Comparison of ENCODE assay signal across 9 cellular contexts in the genomic region with DNA sequence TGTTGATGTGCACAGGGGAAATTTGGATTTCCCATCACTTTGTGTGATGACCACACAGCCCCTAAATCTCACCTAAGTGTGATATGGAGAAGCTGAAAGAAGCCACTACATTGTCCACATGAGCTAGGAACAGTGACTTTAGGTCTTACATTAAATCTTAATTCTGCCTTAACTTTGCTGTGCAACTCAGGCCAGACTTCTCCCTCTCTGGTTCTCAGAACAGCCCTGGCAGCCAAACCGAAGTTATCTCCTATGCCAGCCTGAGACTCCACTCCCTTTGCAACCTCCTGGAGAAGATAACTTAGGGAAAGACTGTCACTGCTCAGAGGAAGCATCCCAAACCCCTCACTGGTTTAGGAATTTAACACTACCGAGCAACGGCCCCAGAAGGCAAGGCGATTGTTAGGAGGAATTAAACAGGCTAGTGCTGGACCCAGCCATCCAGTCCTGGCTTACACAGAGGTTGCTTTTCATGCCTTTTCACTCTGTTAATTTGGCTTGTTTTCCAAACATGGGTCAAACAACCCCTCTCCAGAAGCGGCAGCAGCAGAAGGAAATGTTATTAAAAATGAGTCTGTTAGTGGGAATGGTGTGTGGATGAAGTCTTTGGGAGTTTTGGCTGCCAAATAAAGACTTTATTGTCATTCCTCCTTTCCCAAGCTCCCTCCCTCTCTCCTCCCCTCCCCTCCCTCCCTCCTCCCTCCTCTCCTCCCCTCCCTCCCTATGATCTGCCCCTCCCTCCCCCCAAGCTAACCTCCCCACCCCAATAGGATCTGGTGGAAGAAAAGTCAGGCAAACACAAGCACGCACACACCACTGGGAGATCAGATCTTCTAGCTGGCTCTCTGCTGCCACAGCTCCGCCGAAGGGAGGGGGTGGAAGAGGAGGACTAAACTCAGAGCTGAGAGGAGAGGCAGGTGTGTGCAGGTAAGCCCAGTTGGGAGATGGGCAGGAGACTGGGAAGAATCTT. TPM values are rescaled to one million over a fixed set of nuclear protein-coding genes. Genes with fewer than 3 reads are reported as not detected.
DNase-seq lines count a peak whose midpoint lies in the region; ATAC-seq and TF ChIP-seq lines count a peak whose summit lies in the region.
"Had no signal": no experiment of that assay in that cellular context is flagged by ENCODE, and none has a peak within 500 bp of the region (broad histone marks: within the 10 kb centered on the region; RNA-seq: fewer than 3 reads in every experiment).

A gene (plus strand): TSS at position 795 of the 970 bp plus-strand sequence. CDS start 7,379 bp downstream, outside the sequence.

- H3K14ac ChIP-seq in trophoblast cell (ENCODE audit: low read length) = no peak within 1 kb of the TSS

- no peaks in the 10 kb centered on the region for H3K27me3 ChIP-seq in trophoblast cell (ENCODE audit: insufficient read depth, low read length)

- H3K36me3 ChIP-seq in trophoblast cell (ENCODE audit: control insufficient read depth in 1 of 2, insufficient read depth in 2 of 2, low read length in 2 of 2) = no peaks in the 10 kb centered on the region

- no peak for TF ChIP-seq CTCF in brain (conservative IDR thresholded peaks at IDR 0.05)

- H3K9me3 ChIP-seq in trophoblast cell (ENCODE audit: insufficient read depth, low read depth, low read length) = no peaks in the 10 kb centered on the region

- ATAC-seq in GM21529 (IDR thresholded peaks at IDR 0.05; ENCODE audit: unreplicated experiment) = no peak

- peak within 1 kb of the TSS; percentile 64 to 88 (median 79) for H3K27ac Mint-ChIP-seq in brain
- H3K27ac Mint-ChIP-seq in activated T-cell treated with anti-CD3 and anti-CD28 coated beads, Interleukin-2, amount 50 U/mL, for 24 hours = no peak within 1 kb of the TSS

- no peak within 1 kb of the TSS for H4K8ac ChIP-seq in trophoblast cell (ENCODE audit: low read depth, low read length)

- H3K18ac ChIP-seq in trophoblast cell (ENCODE audit: low read length) = no peak within 1 kb of the TSS

- no peak within 1 kb of the TSS for H3K4ac ChIP-seq in trophoblast cell (ENCODE audit: low read depth, low read length)

- no peak within 1 kb of the TSS for H4K91ac ChIP-seq in trophoblast cell (ENCODE audit: low read depth, low read length)

- H2BK5ac ChIP-seq in trophoblast cell (ENCODE audit: low read depth, low read length, poor library complexity) = no peak within 1 kb of the TSS

- no peak within 1 kb of the TSS for H4K12ac ChIP-seq in trophoblast cell (ENCODE audit: low read depth, low read length)

- H3K79me2 ChIP-seq in trophoblast cell (ENCODE audit: control insufficient read depth, insufficient read depth, low read length, poor library complexity) = no peaks in the 10 kb centered on the region

- H3K27ac ChIP-seq in trophoblast cell (ENCODE audit: low read depth, low read length) = no peak within 1 kb of the TSS

- no peak within 1 kb of the TSS for H3K4me2 ChIP-seq in trophoblast cell (ENCODE audit: low read length)

- no peak within 1 kb of the TSS for H3K23ac ChIP-seq in trophoblast cell (ENCODE audit: low read length)

- H2BK120ac ChIP-seq in trophoblast cell (ENCODE audit: insufficient read depth, low read length, poor library complexity) = no peak within 1 kb of the TSS

- no peak within 1 kb of the TSS for H3K4me3 ChIP-seq in trophoblast cell (ENCODE audit: low read depth, low read length)

- no peak within 1 kb of the TSS for H3K9ac ChIP-seq in trophoblast cell (ENCODE audit: low read length)

- WGBS in trophoblast cell (ENCODE audit: extremely low coverage, insufficient coverage, insufficient read length) = no CpG with 5 or more reads among the region's 8 CpGs

- DNase-seq in HuH-7.5 (ENCODE audit: low spot score) (peak; percentile 42), inferior parietal cortex (ENCODE audit: extremely low spot score) (peak; percentile 50), superior temporal gyrus (ENCODE audit: extremely low spot score) (peak; percentile 65), trophoblast cell (no peak)
- DNase-seq in stimulated activated naive CD4-positive, alpha-beta T cell (lab: John Stamatoyannopoulos, UW) = no peak
- no peak for DNase-seq in activated T-cell treated with anti-CD3 and anti-CD28 coated beads, Interleukin-2, amount 50 U/mL, for 24 hours
- DNase-seq: activated CD4-positive, alpha-beta T cell treated with anti-CD3 and anti-CD28 coated beads, Interleukin-2, amount 50 U/mL, for 4 hours had no signal

- H2AFZ ChIP-seq in trophoblast cell (ENCODE audit: insufficient read depth, low read length, poor library complexity) = no peak within 1 kb of the TSS

- no peaks in the 10 kb centered on the region for H3K79me1 ChIP-seq in trophoblast cell (ENCODE audit: low read length)

- H3K9me3 Mint-ChIP-seq in brain = no peaks in the 10 kb centered on the region
- H3K9me3 Mint-ChIP-seq in activated T-cell treated with anti-CD3 and anti-CD28 coated beads, Interleukin-2, amount 50 U/mL, for 24 hours = no peaks in the 10 kb centered on the region

- no peak within 1 kb of the TSS for H2BK12ac ChIP-seq in trophoblast cell (ENCODE audit: low read length)

- peaks cover 1 to 3% of the 10 kb centered on the region in 2 experiments for H3K4me1 ChIP-seq in trophoblast cell (ENCODE audit: control insufficient read depth in 1 of 2, insufficient read depth in 2 of 2, low read length in 2 of 2)

- no peak within 1 kb of the TSS for H2AK5ac ChIP-seq in trophoblast cell (ENCODE audit: low read length)

- H3K4me3 Mint-ChIP-seq in brain = peak within 1 kb of the TSS; percentile 48 to 70 (median 62)
- H3K4me3 Mint-ChIP-seq in activated T-cell treated with anti-CD3 and anti-CD28 coated beads, Interleukin-2, amount 50 U/mL, for 24 hours = no peak within 1 kb of the TSS

- no peaks in the 10 kb centered on the region for H3K36me3 Mint-ChIP-seq in brain
- no peaks in the 10 kb centered on the region for H3K36me3 Mint-ChIP-seq in activated T-cell treated with anti-CD3 and anti-CD28 coated beads, Interleukin-2, amount 50 U/mL, for 24 hours (ENCODE audit: low read depth)

- H3K4me1 Mint-ChIP-seq in brain = peaks cover 54% of the 10 kb centered on the region
- no peaks in the 10 kb centered on the region for H3K4me1 Mint-ChIP-seq in activated T-cell treated with anti-CD3 and anti-CD28 coated beads, Interleukin-2, amount 50 U/mL, for 24 hours (ENCODE audit: low read depth)

- peaks cover 4% of the 10 kb centered on the region for H3K27me3 Mint-ChIP-seq in brain
- H3K27me3 Mint-ChIP-seq in activated T-cell treated with anti-CD3 and anti-CD28 coated beads, Interleukin-2, amount 50 U/mL, for 24 hours = peaks cover 15% of the 10 kb centered on the region

RNA-seq across cellular contexts. Expression of the gene that starts here (rescaled TPM):
- 13.3 TPM for polyA plus RNA-seq in brain (ENCODE audit: insufficient read depth, low read depth, low replicate concordance)
- polyA plus RNA-seq in trophoblast cell (2013) = 2.3 and 2.4 TPM in 2 replicates

Comparison
In these comparisons a context has a peak if more than half of its experiments do, and no peak if none do; other contexts are left out.
1. DNase-seq: peak in HuH-7.5 (single experiment), inferior parietal cortex (single experiment) and superior temporal gyrus (single experiment); none in stimulated activated naive CD4-positive, alpha-beta T cell (0 of 6), trophoblast cell (0 of 2) and activated T-cell treated with anti-CD3 and anti-CD28 coated beads, Interleukin-2, amount 50 U/mL, for 24 hours (single experiment).